In genomic region chr17:62821213-62822079, GRCh38 we compare ENCODE assay signal across 16 cellular contexts. TPM values are rescaled to one million over a fixed set of nuclear protein-coding genes. Genes with fewer than 3 reads are reported as not detected.
DNase-seq lines count a peak whose midpoint lies in the region; ATAC-seq and TF ChIP-seq lines count a peak whose summit lies in the region.
"Had no signal": no experiment of that assay in that cellular context is flagged by ENCODE, and none has a peak within 500 bp of the region (broad histone marks: within the 10 kb centered on the region; RNA-seq: fewer than 3 reads in every experiment).

No MANE protein-coding gene starts in this region.

- TF ChIP-seq CTCF in HCT116 (IDR thresholded peaks at IDR 0.05 in 2 of 3, conservative IDR thresholded peaks at IDR 0.05 in 1 of 3; ENCODE audit: borderline replicate concordance in 1 of 3, insufficient read depth in 1 of 3, low read depth in 2 of 3, low read length in 2 of 3), result no peak
- TF ChIP-seq CTCF in hepatocyte (IDR thresholded peaks at IDR 0.05; ENCODE audit: poor library complexity), result no peak
- TF ChIP-seq CTCF in suprapubic skin (IDR thresholded peaks at IDR 0.05), result no peak
- no peak for TF ChIP-seq CTCF in ascending aorta (IDR thresholded peaks at IDR 0.05)

- H3K23ac ChIP-seq in trophoblast cell (ENCODE audit: low read length), result no peak overlapping the region

- DNase-seq in HCT116 (ENCODE audit: low read depth, low spot score), result no peak
- DNase-seq in amniotic epithelial cell (ENCODE audit: low read depth), result peak; percentile 27
- DNase-seq in hepatocyte (ENCODE audit: low spot score), result no peak
- DNase-seq in trophoblast cell, result peak; percentile 43 to 64
- no peak for DNase-seq in suprapubic skin (ENCODE audit: low spot score in 2 of 2)
- no peak for DNase-seq in ascending aorta (ENCODE audit: low spot score in 2 of 2)
- DNase-seq: activated CD4-positive, alpha-beta T cell treated with anti-CD3 and anti-CD28 coated beads, Interleukin-2, amount 10 ng/mL, durations not matched to agents 24 days and 14 days; activated naive CD4-positive, alpha-beta T cell treated with anti-CD3 and anti-CD28 coated beads, Interleukin-2, amount 50 U/mL, for 16 hours; caudate nucleus; effector CD8-positive, alpha-beta T cell; MG63; NCI-H1694 treated with DMSO at 0.1 percent for 48 hours; stimulated activated naive CD8-positive, alpha-beta T cell treated with anti-CD3 and anti-CD28 coated beads, Interleukin-15, amount 100 ng/mL, for 72 hours had no signal

- peaks cover 52% of the 10 kb centered on the region for H3K79me1 ChIP-seq in trophoblast cell (ENCODE audit: low read length)

- no peaks in the 10 kb centered on the region for H3K9me3 ChIP-seq in HCT116 (ENCODE audit: control insufficient read depth in 1 of 2, insufficient read depth in 1 of 2, low read depth in 1 of 2, low read length in 2 of 2)
- no peaks in the 10 kb centered on the region for H3K9me3 ChIP-seq in hepatocyte (ENCODE audit: low read depth)
- no peaks in the 10 kb centered on the region for H3K9me3 ChIP-seq in trophoblast cell (ENCODE audit: insufficient read depth, low read depth, low read length)
- H3K9me3 ChIP-seq in suprapubic skin, result no peaks in the 10 kb centered on the region
- H3K9me3 ChIP-seq in ascending aorta, result no peaks in the 10 kb centered on the region
- H3K9me3 ChIP-seq: MG63 had no signal

- H2BK12ac ChIP-seq in trophoblast cell (ENCODE audit: low read length), result peak overlapping the region; percentile 98

- peak overlapping the region; percentile 97 for H2AK5ac ChIP-seq in trophoblast cell (ENCODE audit: low read length)

- H2AFZ ChIP-seq in HCT116 (ENCODE audit: low read depth, low read length, poor library complexity, severe bottlenecking) (peak overlapping the region; percentile 39), hepatocyte (no peak overlapping the region), trophoblast cell (ENCODE audit: insufficient read depth, low read length, poor library complexity) (peak overlapping the region; percentile 63)

- H3K79me2 ChIP-seq in HCT116 (ENCODE audit: insufficient read depth, low read length), result no peaks in the 10 kb centered on the region
- H3K79me2 ChIP-seq in hepatocyte, result no peaks in the 10 kb centered on the region
- peaks cover 7% of the 10 kb centered on the region for H3K79me2 ChIP-seq in trophoblast cell (ENCODE audit: control insufficient read depth, insufficient read depth, low read length, poor library complexity)

- H4K8ac ChIP-seq in trophoblast cell (ENCODE audit: low read depth, low read length), result peak overlapping the region; percentile 76

- POLR2A ChIA-PET in HCT116 (lab: Charles Lee), result no interaction called here

- BruUV-seq in HCT116 (replicated peaks; lab: Mats Ljungman, UMichigan), result no TSS peak

- TF ChIP-seq RAD21 in HCT116 (IDR thresholded peaks at IDR 0.05; ENCODE audit: low read depth), result no peak

- no peak overlapping the region for H3K4me2 ChIP-seq in HCT116 (ENCODE audit: low read length)
- no peak overlapping the region for H3K4me2 ChIP-seq in hepatocyte
- no peak overlapping the region for H3K4me2 ChIP-seq in trophoblast cell (ENCODE audit: low read length)

- intact Hi-C loops in HCT116 (cut with micrococcal nuclease) (no loop called here), ascending aorta (cut with DNase I) (no loop called here)

- H3K27me3 ChIP-seq in HCT116 (ENCODE audit: insufficient read depth, low read length), result no peaks in the 10 kb centered on the region
- H3K27me3 ChIP-seq in hepatocyte, result no peaks in the 10 kb centered on the region
- no peaks in the 10 kb centered on the region for H3K27me3 ChIP-seq in trophoblast cell (ENCODE audit: insufficient read depth, low read length)
- H3K27me3 ChIP-seq in suprapubic skin, result no peaks in the 10 kb centered on the region
- no peaks in the 10 kb centered on the region for H3K27me3 ChIP-seq in ascending aorta
- H3K27me3 ChIP-seq: MG63 had no signal

- H3K4me1 ChIP-seq in HCT116 (ENCODE audit: control insufficient read depth in 1 of 2, insufficient read depth in 2 of 2, low read length in 2 of 2) (peaks cover 17 to 31% of the 10 kb centered on the region in 2 experiments), hepatocyte (ENCODE audit: insufficient read depth) (peaks cover 10% of the 10 kb centered on the region), trophoblast cell (ENCODE audit: control insufficient read depth in 1 of 2, insufficient read depth in 2 of 2, low read length in 2 of 2) (peaks cover 24 to 43% of the 10 kb centered on the region in 2 experiments), suprapubic skin (peaks cover 29% of the 10 kb centered on the region), ascending aorta (peaks cover 4 to 6% of the 10 kb centered on the region in 2 donors)

- H3K9me2 ChIP-seq in HCT116 (ENCODE audit: insufficient read depth) (no peaks in the 10 kb centered on the region), hepatocyte (replicated peaks; ENCODE audit: insufficient read depth) (no peaks in the 10 kb centered on the region)

- H2BK120ac ChIP-seq in trophoblast cell (ENCODE audit: insufficient read depth, low read length, poor library complexity), result peak overlapping the region; percentile 91

- H3K4me3 ChIP-seq in HCT116 (replicated peaks in 1 of 2; ENCODE audit: low read depth in 1 of 2, low read length in 2 of 2) (no peak overlapping the region), hepatocyte (no peak overlapping the region), trophoblast cell (ENCODE audit: low read depth, low read length) (no peak overlapping the region), suprapubic skin (no peak overlapping the region), ascending aorta (no peak overlapping the region)
- H3K4me3 ChIP-seq: MG63 had no signal

- H4K20me1 ChIP-seq in HCT116 (ENCODE audit: insufficient read depth) (no peaks in the 10 kb centered on the region), hepatocyte (ENCODE audit: insufficient read depth, poor library complexity, severe bottlenecking) (no peaks in the 10 kb centered on the region)

- RAD21 ChIA-PET in HCT116 (lab: Charles Lee; ENCODE audit: low non-redundant PET in 1 of 2, low total read pairs in 2 of 2, uncharacterized antibody in 2 of 2, unreplicated experiment in 2 of 2), result no interaction called here

- H3K27ac ChIP-seq in HCT116 (ENCODE audit: low read depth, low read length) (no peak overlapping the region), hepatocyte (peak overlapping the region; percentile 85), trophoblast cell (ENCODE audit: low read depth, low read length) (peak overlapping the region; percentile 96), suprapubic skin (no peak overlapping the region), ascending aorta (no peak overlapping the region)

- no peaks in the 10 kb centered on the region for H3K36me3 ChIP-seq in HCT116 (ENCODE audit: control insufficient read depth in 1 of 2, insufficient read depth in 2 of 2, low read length in 2 of 2)
- H3K36me3 ChIP-seq in hepatocyte (replicated peaks; ENCODE audit: insufficient read depth, low read depth), result no peaks in the 10 kb centered on the region
- H3K36me3 ChIP-seq in trophoblast cell (ENCODE audit: control insufficient read depth in 1 of 2, insufficient read depth in 2 of 2, low read length in 2 of 2), result no peaks in the 10 kb centered on the region
- no peaks in the 10 kb centered on the region for H3K36me3 ChIP-seq in suprapubic skin
- no peaks in the 10 kb centered on the region for H3K36me3 ChIP-seq in ascending aorta
- H3K36me3 ChIP-seq: MG63 had no signal

- no peak overlapping the region for H4K12ac ChIP-seq in trophoblast cell (ENCODE audit: low read depth, low read length)

- H4K91ac ChIP-seq in trophoblast cell (ENCODE audit: low read depth, low read length), result peak overlapping the region; percentile 76

- ATAC-seq in HCT116 (no peak), HG02588 (IDR thresholded peaks at IDR 0.05; ENCODE audit: unreplicated experiment) (no peak), HG02763 (IDR thresholded peaks at IDR 0.05; ENCODE audit: unreplicated experiment) (no peak)
- ATAC-seq: stimulated activated naive CD8-positive, alpha-beta T cell treated with anti-CD3 and anti-CD28 coated beads, Interleukin-15, amount 100 ng/mL, for 72 hours had no signal

- no peak for TF ChIP-seq POLR2A in HCT116 (IDR thresholded peaks at IDR 0.05; ENCODE audit: borderline replicate concordance, extremely low read depth, insufficient read depth, insufficient read length)
- TF ChIP-seq POLR2A in suprapubic skin (IDR thresholded peaks at IDR 0.05), result no peak

- peak overlapping the region; percentile 89 for H2BK5ac ChIP-seq in trophoblast cell (ENCODE audit: low read depth, low read length, poor library complexity)

- H3K14ac ChIP-seq in trophoblast cell (ENCODE audit: low read length), result peak overlapping the region; percentile 88

- H3K18ac ChIP-seq in trophoblast cell (ENCODE audit: low read length), result peak overlapping the region; percentile 89

- H3K4ac ChIP-seq in trophoblast cell (ENCODE audit: low read depth, low read length), result peak overlapping the region; percentile 66

- WGBS in hepatocyte (ENCODE audit: low lambda C conversion rate, missing lambda C conversion rate), result 87% methylated on average over 15 of the region's 15 CpGs
- WGBS in trophoblast cell (ENCODE audit: extremely low coverage, insufficient coverage, insufficient read length), result no CpG with 5 or more reads among the region's 15 CpGs
- WGBS in suprapubic skin, result 78% methylated on average over 15 of the region's 15 CpGs

- CTCF ChIA-PET in HCT116 (lab: Charles Lee), result no interaction called here

- H3K9ac ChIP-seq in HCT116 (ENCODE audit: low read length) (no peak overlapping the region), trophoblast cell (ENCODE audit: low read length) (no peak overlapping the region)

- no peak for TF ChIP-seq EP300 in suprapubic skin (IDR thresholded peaks at IDR 0.05)

TF ChIP-seq in HCT116, 20 proteins besides CTCF, POLR2A, EP300 and RAD21:
- TF ChIP-seq ZNF274 (IDR thresholded peaks at IDR 0.05; ENCODE audit: low read depth, low read length), result no peak
- TF ChIP-seq EZH2phosphoT487 (IDR thresholded peaks at IDR 0.05; ENCODE audit: borderline replicate concordance), result no peak

RNA-seq across cellular contexts. Expression of gene MARCHF10, which starts 13.3 kb away (rescaled TPM):
- total RNA-seq in HCT116 (2021; ENCODE audit: unreplicated experiment) (not detected), hepatocyte (not detected in 2 replicates), suprapubic skin (not detected), ascending aorta (not detected)
- 0.06 and 0.13 TPM in 2 replicates for polyA plus RNA-seq in HCT116 (2012)
- 0.81 TPM in 1 of 2 replicates, not detected in the other for polyA plus RNA-seq in hepatocyte
- polyA plus RNA-seq in trophoblast cell (2013), result 0.62 and 0.69 TPM in 2 replicates
- total RNA-seq: activated CD4-positive, alpha-beta T cell treated with anti-CD3 and anti-CD28 coated beads, Interleukin-2, amount 10 ng/mL, durations not matched to agents 24 days and 14 days; liver had no signal
- polyA plus RNA-seq: liver had no signal

Comparison
In these comparisons a context has a peak if more than half of its experiments do, and no peak if none do; other contexts are left out.
1. DNase-seq: peak in amniotic epithelial cell (single experiment) and trophoblast cell (2 of 2); none in HCT116 (single experiment), hepatocyte (single experiment), suprapubic skin (0 of 2) and ascending aorta (0 of 2).
2. H3K27ac ChIP-seq: peak in hepatocyte (single experiment) and trophoblast cell (single experiment); none in HCT116 (single experiment), suprapubic skin (single experiment) and ascending aorta (0 of 2).